8 cellular contexts compared by ENCODE assay signal in genomic region chr10:105682911-105683310, GRCh38.
"Had no signal": no experiment of that assay in that cellular context is flagged by ENCODE, and none has a peak within 500 bp of the region (broad histone marks: within the 10 kb centered on the region; RNA-seq: fewer than 3 reads in every experiment).

No MANE protein-coding gene starts in this region.

- DNase-seq: GOT3, H9, HCEC 1CT, IMR-90, KG1 had no signal

- H3K27ac ChIP-seq: HL-60 had no signal

- FAIRE-seq: H54, K562 had no signal

- H3K4me3 ChIP-seq: K562 had no signal
